ENCODE assay signal across 8 cellular contexts in the genomic region with DNA sequence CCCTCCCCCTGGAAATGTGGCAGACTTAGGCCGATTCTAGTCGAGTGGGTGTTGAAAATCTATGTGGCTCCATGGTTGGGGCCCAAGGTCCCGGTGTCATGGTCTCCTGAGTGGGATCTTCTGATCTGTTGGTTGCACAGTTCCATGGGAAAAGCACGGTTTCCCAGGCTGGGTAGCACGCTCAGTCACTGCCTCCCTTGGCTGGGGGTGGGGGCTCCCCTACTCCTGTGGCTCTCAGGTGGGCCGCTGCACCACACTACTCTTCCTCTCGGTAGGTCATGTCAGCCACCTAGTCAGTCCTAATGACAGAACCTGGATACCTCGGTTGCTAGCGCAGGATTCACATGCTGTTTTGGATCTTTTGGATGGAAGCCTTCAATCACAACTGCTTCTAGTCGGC.
"Had no signal": no experiment of that assay in that cellular context is flagged by ENCODE, and none has a peak within 500 bp of the region (broad histone marks: within the 10 kb centered on the region; RNA-seq: fewer than 3 reads in every experiment).

No MANE protein-coding gene starts in this region.

- DNase-seq: GDM1, GF-D8 had no signal

- ATAC-seq: GM12878 had no signal

- H3K4me3 ChIP-seq: GM12878 had no signal

- FAIRE-seq: G401.6, GM12878, GM12891, GM12892, GM18507, GM19239 had no signal
